Comparison of ENCODE assay signal across 23 cellular contexts in genomic region chr14:103729496-103730448, GRCh38. TPM values are rescaled to one million over a fixed set of nuclear protein-coding genes. Genes with fewer than 3 reads are reported as not detected.
DNase-seq lines count a peak whose midpoint lies in the region; ATAC-seq, FAIRE-seq and TF ChIP-seq lines count a peak whose summit lies in the region.
"Had no signal": no experiment of that assay in that cellular context is flagged by ENCODE, and none has a peak within 500 bp of the region (broad histone marks: within the 10 kb centered on the region; RNA-seq: fewer than 3 reads in every experiment).

No MANE protein-coding gene starts in this region.

- in situ Hi-C loops in HepG2 (cut with HindIII; ENCODE audit: extremely low pct_ligation_motif_present, low pct_unique_long_range_greater_than_20kb): no loop called here

- H4K20me1 ChIP-seq in HepG2 (ENCODE audit: insufficient read depth, low read length): no peaks in the 10 kb centered on the region

- H3K36me3 ChIP-seq in liver (ENCODE audit: control insufficient read depth in 4 of 4, insufficient read depth in 3 of 4, low read depth in 1 of 4, low read length in 3 of 4) (peaks cover 0 to 29% (median 19%) of the 10 kb centered on the region in 4 donors), HepG2 (replicated peaks in 1 of 2; ENCODE audit: control insufficient read depth in 1 of 2, insufficient read depth in 2 of 2, low read length in 2 of 2) (peaks cover 21 to 60% of the 10 kb centered on the region in 2 experiments), urinary bladder (ENCODE audit: insufficient read depth) (peaks cover 2% of the 10 kb centered on the region)

- peaks cover 14% of the 10 kb centered on the region for H3K79me2 ChIP-seq in HepG2 (ENCODE audit: insufficient read depth, low read length)

- POLR2A ChIA-PET in HepG2 (lab: Yijun Ruan, JAX): no interaction called here

- H3K9ac ChIP-seq in liver (ENCODE audit: low read depth in 1 of 2, low read length in 2 of 2) (no peak overlapping the region), HepG2 (ENCODE audit: insufficient read depth, low read depth, low read length) (no peak overlapping the region)

- no peaks in the 10 kb centered on the region for H3K9me3 ChIP-seq in liver (ENCODE audit: control insufficient read depth in 4 of 4, low read length in 3 of 4)
- no peaks in the 10 kb centered on the region for H3K9me3 ChIP-seq in HepG2 (ENCODE audit: low read length)
- H3K9me3 ChIP-seq: vagina had no signal

- H3K4me2 ChIP-seq in HepG2 (ENCODE audit: low read depth, low read length): no peak overlapping the region

- no peak overlapping the region for H2AFZ ChIP-seq in HepG2 (ENCODE audit: low read length)

- peak overlapping the region; percentile 21 to 58 for H3K27ac ChIP-seq in liver (ENCODE audit: low read depth in 1 of 2, low read length in 2 of 2)
- H3K27ac ChIP-seq in HepG2 (ENCODE audit: extremely low read length, insufficient read depth, low read length): no peak overlapping the region
- H3K27ac ChIP-seq in cingulate gyrus (ENCODE audit: low read depth, low read length): peak overlapping the region; percentile 42
- H3K27ac ChIP-seq in urinary bladder (ENCODE audit: low read depth): peak overlapping the region; percentile 11
- H3K27ac ChIP-seq: vagina had no signal

- TF ChIP-seq CTCF in liver (IDR thresholded peaks at IDR 0.05; ENCODE audit: low read depth, low read length, missing input control) (no peak), HepG2 (CRISPR knock-in tag; IDR thresholded peaks at IDR 0.05) (no peak)

- no peak for TF ChIP-seq POLR2A in HepG2 (IDR thresholded peaks at IDR 0.05; ENCODE audit: insufficient read depth in 1 of 2, low read depth in 2 of 2, low read length in 2 of 2)

- CTCF ChIA-PET in HepG2 (lab: Yijun Ruan, JAX; ENCODE audit: low intra/inter-chr PET ratio, low total read pairs): no interaction called here

- H3K4me3 ChIP-seq in liver (ENCODE audit: low read depth in 1 of 3, low read length in 3 of 3): no peak overlapping the region
- no peak overlapping the region for H3K4me3 ChIP-seq in HepG2 (replicated peaks in 1 of 3; ENCODE audit: insufficient read depth in 1 of 3, low read depth in 2 of 3, low read length in 3 of 3)
- H3K4me3 ChIP-seq in urinary bladder (ENCODE audit: low read depth, low read length): no peak overlapping the region
- H3K4me3 ChIP-seq: vagina had no signal

- no peak for TF ChIP-seq EP300 in HepG2 (IDR thresholded peaks at IDR 0.05; ENCODE audit: low read depth in 2 of 2, low read length in 2 of 2)
- TF ChIP-seq EP300 in HepG2 (CRISPR knock-in tag; IDR thresholded peaks at IDR 0.05; ENCODE audit: borderline replicate concordance): no peak

- DNase-seq in HepG2 (ENCODE audit: low spot score) (no peak), left lobe of liver (ENCODE audit: low spot score) (no peak), T-helper 2 cell (no peak), SW 1271 (lab: John Stamatoyannopoulos, UW) (no peak)
- DNase-seq: activated CD4-positive, alpha-beta T cell treated with anti-CD3 and anti-CD28 coated beads, Interleukin-2, amount 50 U/mL, for 1 hour; activated naive CD4-positive, alpha-beta T cell treated with Interleukin-2 at 50 U/mL for 16 hours; activated T-cell treated with anti-CD3 and anti-CD28 coated beads for 4 hours; aorta; CD4-positive, CD25-positive, alpha-beta regulatory T cell; cortex of kidney; immature natural killer cell; MM.1S; natural killer cell; NCI-H187; NCI-H524 treated with DMSO at 0.1 percent for 48 hours; T-helper 9 cell had no signal

- no peak for FAIRE-seq in HepG2 (lab: Jason Lieb, UNC)
- FAIRE-seq: H1 had no signal

- intact Hi-C loops in HepG2 (cut with micrococcal nuclease; ENCODE audit: unreplicated experiment): no loop called here

- BruUV-seq in HepG2 (replicated peaks; lab: Mats Ljungman, UMichigan): no TSS peak

- 88% methylated on average over 24 of the region's 24 CpGs for WGBS in liver
- 96% methylated on average over 20 of the region's 24 CpGs for WGBS in HepG2 (ENCODE audit: low lambda C conversion rate)
- 75% methylated on average over 24 of the region's 24 CpGs for WGBS in urinary bladder

- ATAC-seq in HepG2 (no peak; the same call in 2 of the 3 replicates), left lobe of liver (peak; percentile 6), GM18909 (IDR thresholded peaks at IDR 0.05; ENCODE audit: poor library complexity, unreplicated experiment) (no peak)
- ATAC-seq: stimulated activated memory B cell treated with anti-CD40 and anti-IgM and Interleukin-4, amounts not matched to agents 10 μg/mL and 1 μg/mL and 100 μg/mL, for 72 hours had no signal

- H3K4me1 ChIP-seq in liver (ENCODE audit: control insufficient read depth in 4 of 4, insufficient read depth in 4 of 4, low read length in 3 of 4): peaks cover 0 to 11% (median 7%) of the 10 kb centered on the region in 4 donors
- H3K4me1 ChIP-seq in HepG2 (ENCODE audit: insufficient read depth, low read length): no peaks in the 10 kb centered on the region
- H3K4me1 ChIP-seq in urinary bladder (ENCODE audit: insufficient read depth): no peaks in the 10 kb centered on the region

- TF ChIP-seq RAD21 in liver (IDR thresholded peaks at IDR 0.05) (no peak), HepG2 (CRISPR knock-in tag; IDR thresholded peaks at IDR 0.05) (no peak)

- H3K27me3 ChIP-seq in liver (ENCODE audit: control insufficient read depth in 4 of 4, insufficient read depth in 4 of 4, low read length in 3 of 4): no peaks in the 10 kb centered on the region
- no peaks in the 10 kb centered on the region for H3K27me3 ChIP-seq in HepG2 (ENCODE audit: control insufficient read depth in 1 of 2, insufficient read depth in 2 of 2, low read length in 2 of 2)
- H3K27me3 ChIP-seq: vagina had no signal

TF ChIP-seq in liver, 16 proteins besides CTCF, POLR2A, EP300 and RAD21 (continues in another document):
- TF ChIP-seq FOXA1 (IDR thresholded peaks at IDR 0.05) (no peak), YY1 (IDR thresholded peaks at IDR 0.05) (no peak)

TF ChIP-seq in HepG2, 621 proteins besides CTCF, POLR2A, EP300 and RAD21 (continues in another document):
- TF ChIP-seq ZNF337 (CRISPR knock-in tag; IDR thresholded peaks at IDR 0.05; ENCODE audit: borderline replicate concordance, low read depth): no peak
- no peak for TF ChIP-seq XRCC5 (optimal IDR thresholded peaks at IDR 0.05; ENCODE audit: low read length)
- no peak for TF ChIP-seq ZNF224 (CRISPR knock-in tag; IDR thresholded peaks at IDR 0.05)

RNA-seq across cellular contexts. Expression of gene ZFYVE21, which starts 14.2 kb away (rescaled TPM):
- total RNA-seq in liver (10 to 100 TPM; 28.0 to 36.9 TPM), HepG2 (2016; rRNA removed; fragmentation: Illumina TruSeq; extraction: Trizol) (34.3 and 35.1 TPM in 2 replicates), left lobe of liver (25.2 TPM), urinary bladder (49.6 TPM)
- polyA plus RNA-seq in liver (10 to 100 TPM; 28.2 to 33.3 TPM), HepG2 (2011; rRNA removed) (34.4 and 36.2 TPM in 2 replicates), urinary bladder (210 TPM)
- total RNA-seq in HepG2 (2016; cell fraction: cytosol; rRNA removed; fragmentation: Illumina TruSeq; extraction: Trizol; ENCODE audit: low read depth): 12.0 and 12.6 TPM in 2 replicates
- total RNA-seq in HepG2 (2016; cell fraction: insoluble cytoplasmic fraction; rRNA removed; fragmentation: Illumina TruSeq; extraction: Trizol): 36.2 and 37.2 TPM in 2 replicates
- total RNA-seq in HepG2 (2016; cell fraction: membrane; rRNA removed; fragmentation: Illumina TruSeq; extraction: Trizol): 23.9 and 24.1 TPM in 2 replicates
- 25.9 TPM in 2 replicates for total RNA-seq in HepG2 (2016; cell fraction: nucleus; rRNA removed; fragmentation: Illumina TruSeq; extraction: Trizol)
- 33.8 and 35.9 TPM in 2 replicates for polyA plus RNA-seq in HepG2 (2011; cell fraction: cytosol; rRNA removed)
- 57.7 and 67.1 TPM in 2 replicates for polyA plus RNA-seq in HepG2 (2011; cell fraction: nucleus; rRNA removed)
- polyA plus RNA-seq in HepG2 (2012): 18.5 and 20.2 TPM in 2 replicates
- polyA plus RNA-seq in HepG2 (2016; cell fraction: cytosol; fragmentation: Illumina TruSeq; extraction: Trizol; ENCODE audit: low read depth): 9.6 and 11.9 TPM in 2 replicates
- 38.6 and 42.4 TPM in 2 replicates for polyA plus RNA-seq in HepG2 (2016; cell fraction: insoluble cytoplasmic fraction; fragmentation: Illumina TruSeq; extraction: Trizol; ENCODE audit: low read depth)
- polyA plus RNA-seq in HepG2 (2016; cell fraction: membrane; fragmentation: Illumina TruSeq; extraction: Trizol; ENCODE audit: low read depth): 20.7 and 23.8 TPM in 2 replicates
- 55.9 and 58.6 TPM in 2 replicates for polyA plus RNA-seq in HepG2 (2016; cell fraction: nucleus; fragmentation: Illumina TruSeq; extraction: Trizol; ENCODE audit: insufficient read depth, low read depth)
- 32.6 and 37.6 TPM in 2 replicates for polyA minus RNA-seq in HepG2 (2011; rRNA and poly(A)+ RNA removed; ENCODE audit: low replicate concordance)
- 12.3 and 14.1 TPM in 2 replicates for polyA minus RNA-seq in HepG2 (2011; cell fraction: cytosol; rRNA and poly(A)+ RNA removed)
- polyA minus RNA-seq in HepG2 (2011; cell fraction: nucleus; rRNA and poly(A)+ RNA removed): 23.7 and 24.3 TPM in 2 replicates

RNA-seq across cellular contexts. Expression of gene XRCC3, which starts 14.5 kb away (rescaled TPM):
- total RNA-seq in liver: 10 to 100 TPM in 1 of 2 donors, 1 to 10 TPM in 1; 3.4 to 14.1 TPM
- polyA plus RNA-seq in liver: 1 to 10 TPM; 1.7 to 2.2 TPM
- total RNA-seq in HepG2 (2016; rRNA removed; fragmentation: Illumina TruSeq; extraction: Trizol): 22.7 and 25.8 TPM in 2 replicates
- total RNA-seq in HepG2 (2016; cell fraction: cytosol; rRNA removed; fragmentation: Illumina TruSeq; extraction: Trizol; ENCODE audit: low read depth): 7.5 and 8.6 TPM in 2 replicates
- 22.7 and 28.8 TPM in 2 replicates for total RNA-seq in HepG2 (2016; cell fraction: insoluble cytoplasmic fraction; rRNA removed; fragmentation: Illumina TruSeq; extraction: Trizol)
- total RNA-seq in HepG2 (2016; cell fraction: membrane; rRNA removed; fragmentation: Illumina TruSeq; extraction: Trizol): 19.2 and 25.6 TPM in 2 replicates
- 16.7 and 17.3 TPM in 2 replicates for total RNA-seq in HepG2 (2016; cell fraction: nucleus; rRNA removed; fragmentation: Illumina TruSeq; extraction: Trizol)
- polyA plus RNA-seq in HepG2 (2011; rRNA removed): 5.4 and 5.8 TPM in 2 replicates
- 4.3 and 7.4 TPM in 2 replicates for polyA plus RNA-seq in HepG2 (2011; cell fraction: cytosol; rRNA removed)
- 12.7 and 15.0 TPM in 2 replicates for polyA plus RNA-seq in HepG2 (2011; cell fraction: nucleus; rRNA removed)
- polyA plus RNA-seq in HepG2 (2012): 6.2 and 8.5 TPM in 2 replicates
- polyA plus RNA-seq in HepG2 (2016; cell fraction: cytosol; fragmentation: Illumina TruSeq; extraction: Trizol; ENCODE audit: low read depth): 5.5 and 6.6 TPM in 2 replicates
- polyA plus RNA-seq in HepG2 (2016; cell fraction: insoluble cytoplasmic fraction; fragmentation: Illumina TruSeq; extraction: Trizol; ENCODE audit: low read depth): 14.6 and 16.7 TPM in 2 replicates
- polyA plus RNA-seq in HepG2 (2016; cell fraction: membrane; fragmentation: Illumina TruSeq; extraction: Trizol; ENCODE audit: low read depth): 13.9 and 14.8 TPM in 2 replicates
- 39.8 and 43.1 TPM in 2 replicates for polyA plus RNA-seq in HepG2 (2016; cell fraction: nucleus; fragmentation: Illumina TruSeq; extraction: Trizol; ENCODE audit: insufficient read depth, low read depth)
- 11.1 and 22.9 TPM in 2 replicates for polyA minus RNA-seq in HepG2 (2011; rRNA and poly(A)+ RNA removed; ENCODE audit: low replicate concordance)
- 4.7 and 5.6 TPM in 2 replicates for polyA minus RNA-seq in HepG2 (2011; cell fraction: cytosol; rRNA and poly(A)+ RNA removed)
- polyA minus RNA-seq in HepG2 (2011; cell fraction: nucleus; rRNA and poly(A)+ RNA removed): 5.5 and 7.3 TPM in 2 replicates
- total RNA-seq in left lobe of liver: 1.2 TPM
- 10.6 TPM for total RNA-seq in urinary bladder
- 5.4 TPM for polyA plus RNA-seq in urinary bladder
